1 cellular context compared by ENCODE assay signal in genomic region chr13:20566917-20567755, GRCh38.
TF ChIP-seq lines count a peak whose summit lies in the region.

TSS of gene IFT88 (plus strand) at chr13:20567157. CDS start at chr13:20574386, 7,229 bp downstream.

TF ChIP-seq in HepG2, 621 proteins besides CTCF, POLR2A, EP300 and RAD21 (continued from another document and continues in another):
- TF ChIP-seq ZNF318 (CRISPR knock-in tag; IDR thresholded peaks at IDR 0.05) (no peak; the same call in 1 of the 2 replicates), FOSL1 (CRISPR knock-in tag; IDR thresholded peaks at IDR 0.05; ENCODE audit: borderline replicate concordance) (no peak), ZNF773 (CRISPR knock-in tag; IDR thresholded peaks at IDR 0.05; ENCODE audit: borderline replicate concordance) (peak; percentile 79; the same call in 1 of the 2 replicates), ZNF552 (CRISPR knock-in tag; IDR thresholded peaks at IDR 0.05; ENCODE audit: borderline replicate concordance) (no peak), NCOA2 (CRISPR knock-in tag; IDR thresholded peaks at IDR 0.05) (peak; percentile 18; the same call in 1 of the 2 replicates), RFX3 (CRISPR knock-in tag; IDR thresholded peaks at IDR 0.05) (peak; percentile 80), TEF (CRISPR knock-in tag; IDR thresholded peaks at IDR 0.05) (no peak; the same call in 1 of the 2 replicates), SAFB2 (CRISPR knock-in tag; IDR thresholded peaks at IDR 0.05; ENCODE audit: borderline replicate concordance, low read depth) (peak; percentile 68; the same call in 1 of the 2 replicates), SIN3B (IDR thresholded peaks at IDR 0.05; ENCODE audit: low read length) (no peak), ZNF576 (CRISPR knock-in tag; IDR thresholded peaks at IDR 0.05) (no peak), ZNF674 (CRISPR knock-in tag; IDR thresholded peaks at IDR 0.05; ENCODE audit: low read depth) (no peak), ZNF7 (CRISPR knock-in tag; IDR thresholded peaks at IDR 0.05) (no peak), NFE2 (CRISPR knock-in tag; IDR thresholded peaks at IDR 0.05) (no peak), GMEB1 (CRISPR knock-in tag; IDR thresholded peaks at IDR 0.05; ENCODE audit: borderline replicate concordance) (peak; percentile 63), CREB3 (CRISPR knock-in tag; IDR thresholded peaks at IDR 0.05) (no peak), ZNF333 (CRISPR knock-in tag; IDR thresholded peaks at IDR 0.05; ENCODE audit: borderline replicate concordance) (0 out of 2 replicates have a peak, but pooled peaks have one; percentile 45), ZNF230 (CRISPR knock-in tag; IDR thresholded peaks at IDR 0.05) (peak; percentile 64; the same call in 1 of the 2 replicates), ZNF335 (CRISPR knock-in tag; IDR thresholded peaks at IDR 0.05) (no peak), SMAD9 (CRISPR knock-in tag; IDR thresholded peaks at IDR 0.05) (peak; percentile 84; the same call in 1 of the 2 replicates), CREB1 (IDR thresholded peaks at IDR 0.05) (no peak), CREB1 (CRISPR knock-in tag; IDR thresholded peaks at IDR 0.05) (no peak), ZNF3 (CRISPR knock-in tag; IDR thresholded peaks at IDR 0.05) (no peak), ERF (CRISPR knock-in tag; IDR thresholded peaks at IDR 0.05) (peak; percentile 49; the same call in 1 of the 2 replicates), SMAD3 (CRISPR knock-in tag; IDR thresholded peaks at IDR 0.05) (no peak; the same call in 1 of the 2 replicates), RFXAP (CRISPR knock-in tag; IDR thresholded peaks at IDR 0.05; ENCODE audit: borderline replicate concordance) (peak; percentile 74; the same call in 1 of the 2 replicates), TAF1 (CRISPR knock-in tag; IDR thresholded peaks at IDR 0.05) (peak; percentile 74; the same call in 1 of the 2 replicates), KDM5B (CRISPR knock-in tag; IDR thresholded peaks at IDR 0.05; ENCODE audit: borderline replicate concordance) (peak; percentile 90), SETDB1 (CRISPR knock-in tag; IDR thresholded peaks at IDR 0.05; ENCODE audit: borderline replicate concordance) (no peak), ZNF891 (CRISPR knock-in tag; IDR thresholded peaks at IDR 0.05) (peak; percentile 72; the same call in 1 of the 2 replicates), HDAC2 (CRISPR knock-in tag; IDR thresholded peaks at IDR 0.05) (peak; percentile 81), ZNF800 (CRISPR knock-in tag; IDR thresholded peaks at IDR 0.05) (peak; percentile 44; the same call in 1 of the 2 replicates), ZNF205 (CRISPR knock-in tag; IDR thresholded peaks at IDR 0.05) (no peak), ZBTB7A (CRISPR knock-in tag; IDR thresholded peaks at IDR 0.05) (no peak), NCOA5 (CRISPR knock-in tag; IDR thresholded peaks at IDR 0.05) (no peak), PCBP2 (optimal IDR thresholded peaks at IDR 0.05; ENCODE audit: low read depth, low read length, poor library complexity, severe bottlenecking) (no peak), NONO (IDR thresholded peaks at IDR 0.05) (no peak), NONO (CRISPR knock-in tag; conservative IDR thresholded peaks at IDR 0.05) (peak; percentile 76), HNF4G (IDR thresholded peaks at IDR 0.05; ENCODE audit: borderline replicate concordance, low read depth, low read length) (no peak), HNF4G (CRISPR knock-in tag; IDR thresholded peaks at IDR 0.05; ENCODE audit: borderline replicate concordance, low read depth) (peak; percentile 76), BRF2 (CRISPR knock-in tag; IDR thresholded peaks at IDR 0.05) (peak; percentile 71; the same call in 1 of the 2 replicates), ZNF350 (CRISPR knock-in tag; IDR thresholded peaks at IDR 0.05; ENCODE audit: borderline replicate concordance, low read depth) (peak; percentile 49; the same call in 1 of the 2 replicates)
- TF ChIP-seq, protein P1, sequence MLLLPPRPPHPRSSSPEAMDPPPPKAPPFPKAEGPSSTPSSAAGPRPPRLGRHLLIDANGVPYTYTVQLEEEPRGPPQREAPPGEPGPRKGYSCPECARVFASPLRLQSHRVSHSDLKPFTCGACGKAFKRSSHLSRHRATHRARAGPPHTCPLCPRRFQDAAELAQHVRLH (CRISPR knock-in tag; IDR thresholded peaks at IDR 0.05; ENCODE audit: borderline replicate concordance, low read depth): no peak
- TF ChIP-seq, protein P2, sequence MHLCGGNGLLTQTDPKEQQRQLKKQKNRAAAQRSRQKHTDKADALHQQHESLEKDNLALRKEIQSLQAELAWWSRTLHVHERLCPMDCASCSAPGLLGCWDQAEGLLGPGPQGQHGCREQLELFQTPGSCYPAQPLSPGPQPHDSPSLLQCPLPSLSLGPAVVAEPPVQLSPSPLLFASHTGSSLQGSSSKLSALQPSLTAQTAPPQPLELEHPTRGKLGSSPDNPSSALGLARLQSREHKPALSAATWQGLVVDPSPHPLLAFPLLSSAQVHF (CRISPR knock-in tag; IDR thresholded peaks at IDR 0.05): peak; percentile 43; the same call in 1 of the 2 replicates
- TF ChIP-seq, protein P3, sequence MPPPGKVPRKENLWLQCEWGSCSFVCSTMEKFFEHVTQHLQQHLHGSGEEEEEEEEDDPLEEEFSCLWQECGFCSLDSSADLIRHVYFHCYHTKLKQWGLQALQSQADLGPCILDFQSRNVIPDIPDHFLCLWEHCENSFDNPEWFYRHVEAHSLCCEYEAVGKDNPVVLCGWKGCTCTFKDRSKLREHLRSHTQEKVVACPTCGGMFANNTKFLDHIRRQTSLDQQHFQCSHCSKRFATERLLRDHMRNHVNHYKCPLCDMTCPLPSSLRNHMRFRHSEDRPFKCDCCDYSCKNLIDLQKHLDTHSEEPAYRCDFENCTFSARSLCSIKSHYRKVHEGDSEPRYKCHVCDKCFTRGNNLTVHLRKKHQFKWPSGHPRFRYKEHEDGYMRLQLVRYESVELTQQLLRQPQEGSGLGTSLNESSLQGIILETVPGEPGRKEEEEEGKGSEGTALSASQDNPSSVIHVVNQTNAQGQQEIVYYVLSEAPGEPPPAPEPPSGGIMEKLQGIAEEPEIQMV (CRISPR knock-in tag; IDR thresholded peaks at IDR 0.05; ENCODE audit: low read depth): 0 out of 2 replicates have a peak, but pooled peaks have one; percentile 61
